In the genomic region with DNA sequence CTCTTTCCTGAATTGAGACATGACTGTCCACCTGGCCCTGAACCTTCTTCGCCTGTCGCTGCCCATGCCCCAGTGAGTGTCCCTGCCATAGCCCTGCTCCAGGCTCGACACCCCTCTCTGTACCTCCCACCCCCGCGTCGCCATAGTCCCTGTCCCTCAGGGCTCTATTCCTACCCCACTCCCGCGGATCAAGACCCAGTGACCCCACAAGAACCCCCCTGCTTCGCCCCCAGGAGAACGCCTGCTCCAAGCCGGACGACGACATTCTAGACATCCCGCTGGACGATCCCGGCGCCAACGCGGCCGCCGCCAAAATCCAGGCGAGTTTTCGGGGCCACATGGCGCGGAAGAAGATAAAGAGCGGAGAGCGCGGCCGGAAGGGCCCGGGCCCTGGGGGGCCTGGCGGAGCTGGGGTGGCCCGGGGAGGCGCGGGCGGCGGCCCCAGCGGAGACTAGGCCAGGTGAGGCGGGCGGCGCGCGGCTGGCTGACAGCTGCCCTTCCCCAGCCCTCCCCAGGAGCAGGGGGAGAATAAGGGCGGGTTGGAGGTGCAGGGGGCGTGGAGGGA, we compare ENCODE assay signal across 9 cellular contexts. TPM values are rescaled to one million over a fixed set of nuclear protein-coding genes. Genes with fewer than 3 reads are reported as not detected.
A peak's percentile ranks its signal among the peaks of the same experiment; 100 is the strongest.
DNase-seq lines count a peak whose midpoint lies in the region; ATAC-seq lines count a peak whose summit lies in the region.
"Had no signal": no experiment of that assay in that cellular context is flagged by ENCODE, and none has a peak within 500 bp of the region (broad histone marks: within the 10 kb centered on the region; RNA-seq: fewer than 3 reads in every experiment).

No MANE protein-coding gene starts in this region.

- H3K9me3 Mint-ChIP-seq in activated CD4-positive, alpha-beta T cell treated with anti-CD3 and anti-CD28 coated beads, Interleukin-2, amount 10 ng/mL, durations not matched to agents 7 days and 5 days: no peaks in the 10 kb centered on the region
- no peaks in the 10 kb centered on the region for H3K9me3 Mint-ChIP-seq in activated naive CD8-positive, alpha-beta T cell (ENCODE audit: low read depth)
- H3K9me3 Mint-ChIP-seq in stimulated activated naive B cell treated with anti-CD40 and anti-IgM and Interleukin-4, amounts not matched to agents 10 μg/mL and 1 μg/mL and 100 μg/mL, for 72 hours: no peaks in the 10 kb centered on the region

- H3K4me1 ChIP-seq in iPS-20b (ENCODE audit: insufficient read depth, low read length): peaks cover 6% of the 10 kb centered on the region; the same call in 1 of the 2 replicates

- H3K36me3 Mint-ChIP-seq in activated CD4-positive, alpha-beta T cell treated with anti-CD3 and anti-CD28 coated beads, Interleukin-2, amount 10 ng/mL, durations not matched to agents 7 days and 5 days (ENCODE audit: low read depth): no peaks in the 10 kb centered on the region
- no peaks in the 10 kb centered on the region for H3K36me3 Mint-ChIP-seq in activated naive CD8-positive, alpha-beta T cell
- H3K36me3 Mint-ChIP-seq in stimulated activated naive B cell treated with anti-CD40 and anti-IgM and Interleukin-4, amounts not matched to agents 10 μg/mL and 1 μg/mL and 100 μg/mL, for 72 hours: no peaks in the 10 kb centered on the region

- H3K27me3 Mint-ChIP-seq in activated CD4-positive, alpha-beta T cell treated with anti-CD3 and anti-CD28 coated beads, Interleukin-2, amount 10 ng/mL, durations not matched to agents 7 days and 5 days: peaks cover 13% of the 10 kb centered on the region
- no peaks in the 10 kb centered on the region for H3K27me3 Mint-ChIP-seq in activated naive CD8-positive, alpha-beta T cell
- peaks cover 6 to 8% of the 10 kb centered on the region in 2 donors for H3K27me3 Mint-ChIP-seq in stimulated activated naive B cell treated with anti-CD40 and anti-IgM and Interleukin-4, amounts not matched to agents 10 μg/mL and 1 μg/mL and 100 μg/mL, for 72 hours

- H3K27ac Mint-ChIP-seq in activated CD4-positive, alpha-beta T cell treated with anti-CD3 and anti-CD28 coated beads, Interleukin-2, amount 10 ng/mL, durations not matched to agents 7 days and 5 days: no peak overlapping the region
- H3K27ac Mint-ChIP-seq in activated naive CD8-positive, alpha-beta T cell: no peak overlapping the region
- H3K27ac Mint-ChIP-seq in stimulated activated naive B cell treated with anti-CD40 and anti-IgM and Interleukin-4, amounts not matched to agents 10 μg/mL and 1 μg/mL and 100 μg/mL, for 72 hours: no peak overlapping the region

- no peak for DNase-seq in activated CD4-positive, alpha-beta T cell treated with anti-CD3 and anti-CD28 coated beads, Interleukin-2, amount 10 ng/mL, durations not matched to agents 7 days and 5 days
- no peak for DNase-seq in activated CD4-positive, alpha-beta T cell treated with anti-CD3 and anti-CD28 coated beads, Interleukin-2, amount 50 U/mL, for 48 hours
- no peak for DNase-seq in stimulated activated naive B cell treated with anti-CD40 and anti-IgM and Interleukin-4, amounts not matched to agents 10 μg/mL and 1 μg/mL and 100 μg/mL, for 72 hours
- DNase-seq in hepatic stellate cell (ENCODE audit: low spot score) (no peak), NCI-H345 treated with DMSO at 0.1 percent for 48 hours (lab: John Stamatoyannopoulos, UW; ENCODE audit: unreplicated experiment) (no peak), NCI-H1105 treated with DMSO at 0.1 percent for 48 hours (lab: John Stamatoyannopoulos, UW) (no peak)

- H3K27ac ChIP-seq in iPS-20b (ENCODE audit: low read length): no peak overlapping the region

- peak overlapping the region; percentile 75 for H3K4me3 ChIP-seq in iPS-20b (ENCODE audit: low read length)

- no peak for ATAC-seq in stimulated activated naive B cell treated with anti-CD40 and anti-IgM and Interleukin-4, amounts not matched to agents 10 μg/mL and 1 μg/mL and 100 μg/mL, for 72 hours (replicated peaks)

- POLR2A ChIA-PET in activated CD4-positive, alpha-beta T cell treated with anti-CD3 and anti-CD28 coated beads, Interleukin-2, amount 10 ng/mL, durations not matched to agents 7 days and 5 days (lab: Charles Lee): no interaction called here

- H3K4me1 Mint-ChIP-seq in activated CD4-positive, alpha-beta T cell treated with anti-CD3 and anti-CD28 coated beads, Interleukin-2, amount 10 ng/mL, durations not matched to agents 7 days and 5 days: peaks cover 44% of the 10 kb centered on the region
- peaks cover 23% of the 10 kb centered on the region for H3K4me1 Mint-ChIP-seq in activated naive CD8-positive, alpha-beta T cell (ENCODE audit: low read depth)
- peaks cover 38 to 50% of the 10 kb centered on the region in 2 donors for H3K4me1 Mint-ChIP-seq in stimulated activated naive B cell treated with anti-CD40 and anti-IgM and Interleukin-4, amounts not matched to agents 10 μg/mL and 1 μg/mL and 100 μg/mL, for 72 hours

- CTCF ChIA-PET in activated CD4-positive, alpha-beta T cell treated with anti-CD3 and anti-CD28 coated beads, Interleukin-2, amount 10 ng/mL, durations not matched to agents 7 days and 5 days (lab: Charles Lee): interaction anchor here (0.7 to 3.1 kb wide), 14 partner anchors 8 to 397 kb away, joined by 3 to 21 read pairs (median 4); a partner anchor contains a TSS

- peaks cover 100% of the 10 kb centered on the region for H3K27me3 ChIP-seq in iPS-20b (ENCODE audit: insufficient read depth, low read length)

- peak overlapping the region; percentile 85 for H3K4me3 Mint-ChIP-seq in activated CD4-positive, alpha-beta T cell treated with anti-CD3 and anti-CD28 coated beads, Interleukin-2, amount 10 ng/mL, durations not matched to agents 7 days and 5 days
- H3K4me3 Mint-ChIP-seq in activated naive CD8-positive, alpha-beta T cell: peak overlapping the region; percentile 53
- H3K4me3 Mint-ChIP-seq in stimulated activated naive B cell treated with anti-CD40 and anti-IgM and Interleukin-4, amounts not matched to agents 10 μg/mL and 1 μg/mL and 100 μg/mL, for 72 hours: peak overlapping the region; percentile 62 to 92

- no peaks in the 10 kb centered on the region for H3K36me3 ChIP-seq in iPS-20b (ENCODE audit: insufficient read depth, low read depth, low read length)

- peaks cover 5% of the 10 kb centered on the region; the same call in 1 of the 2 replicates for H3K9me3 ChIP-seq in iPS-20b (ENCODE audit: insufficient read depth, low read depth, low read length)
- H3K9me3 ChIP-seq: body of pancreas had no signal

- no peak overlapping the region for H3K9ac ChIP-seq in iPS-20b (ENCODE audit: low read depth, low read length)

RNA-seq across cellular contexts. Expression of a gene that starts 5.6 kb away (rescaled TPM):
- 10 to 100 TPM in 1 of 2 experiments, 1 to 10 TPM in 1; 8.9 to 11.6 TPM for total RNA-seq in activated CD4-positive, alpha-beta T cell treated with anti-CD3 and anti-CD28 coated beads, Interleukin-2, amount 10 ng/mL, durations not matched to agents 7 days and 5 days
- total RNA-seq: body of pancreas had no signal

RNA-seq across cellular contexts. Expression of a gene that starts 6.7 kb away (rescaled TPM):
- under 1 TPM in 1 of 2 experiments, not detected in 1; 0.22 TPM for total RNA-seq in activated CD4-positive, alpha-beta T cell treated with anti-CD3 and anti-CD28 coated beads, Interleukin-2, amount 10 ng/mL, durations not matched to agents 7 days and 5 days

RNA-seq across cellular contexts. Expression of a gene that starts 16.7 kb away (rescaled TPM):
- total RNA-seq in activated CD4-positive, alpha-beta T cell treated with anti-CD3 and anti-CD28 coated beads, Interleukin-2, amount 10 ng/mL, durations not matched to agents 7 days and 5 days: under 1 TPM; 0.19 to 0.45 TPM

RNA-seq across cellular contexts. Expression of a gene that starts 54.9 kb away (rescaled TPM):
- total RNA-seq in activated CD4-positive, alpha-beta T cell treated with anti-CD3 and anti-CD28 coated beads, Interleukin-2, amount 10 ng/mL, durations not matched to agents 7 days and 5 days: 10 to 100 TPM in 1 of 2 experiments, 1 to 10 TPM in 1; 9.5 to 10.5 TPM
